Comparison of ENCODE assay signal across 8 cellular contexts in the genomic region with DNA sequence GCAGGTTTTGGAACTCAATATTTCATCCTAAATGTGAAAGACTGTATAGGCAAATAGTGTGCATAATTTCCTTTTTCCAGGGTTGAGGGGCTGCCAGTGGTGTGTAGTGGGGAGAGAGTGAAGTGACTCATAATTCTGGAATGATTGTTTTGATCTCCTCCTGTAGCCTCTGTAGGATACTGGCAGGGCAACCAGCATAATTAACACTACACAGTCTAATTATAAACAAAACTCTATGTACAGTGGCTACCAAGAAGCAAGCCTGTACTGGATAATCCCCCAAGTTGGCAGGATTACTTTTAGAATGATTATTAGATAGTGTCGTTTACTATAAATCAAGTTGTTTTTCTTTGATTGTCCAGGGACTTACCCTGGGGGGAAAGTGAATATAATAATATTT. TPM values are rescaled to one million over a fixed set of nuclear protein-coding genes. Genes with fewer than 3 reads are reported as not detected.
DNase-seq lines count a peak whose midpoint lies in the region; ATAC-seq and TF ChIP-seq lines count a peak whose summit lies in the region.

No MANE protein-coding gene starts in this region.

- H3K4me1 ChIP-seq in GM23248 (ENCODE audit: insufficient read depth), result peaks cover 27% of the 10 kb centered on the region

- in situ Hi-C loops in GM23248 (cut with MboI), result no loop called here

- peak overlapping the region; percentile 15 for H3K4me2 ChIP-seq in GM23248 (ENCODE audit: unreplicated experiment)

- no peaks in the 10 kb centered on the region for H3K9me3 ChIP-seq in GM23248 (ENCODE audit: low read depth)

- no peak overlapping the region for H3K27ac ChIP-seq in GM23248

- H3K36me3 ChIP-seq in GM23248 (ENCODE audit: low read depth), result no peaks in the 10 kb centered on the region

- DNase-seq in GM23248 (peak; percentile 48), RPMI7951 (ENCODE audit: low read depth) (peak; percentile 78), fibroblast of the aortic adventitia (ENCODE audit: low read depth) (peak; percentile 56), retinal pigment epithelial cell (ENCODE audit: low read depth) (peak; percentile 94), NCI-H146 (lab: John Stamatoyannopoulos, UW) (no peak), 8988T (no peak)
- DNase-seq in stimulated activated CD4-positive, alpha-beta T cell treated with anti-CD3 and anti-CD28 coated beads, Interleukin-4, amount 100 ng/mL, for 1 hour, result no peak

- WGBS in GM23248 (ENCODE audit: low coverage in 1 of 2, low lambda C conversion rate in 2 of 2, missing lambda C conversion rate in 2 of 2), 2 experiments, result 25 to 30% methylated on average over 1 of the region's 1 CpG

- H3K9ac ChIP-seq in GM23248, result no peak overlapping the region

- H3K27me3 ChIP-seq in GM23248 (replicated peaks; ENCODE audit: insufficient read depth), result no peaks in the 10 kb centered on the region

- H3K79me2 ChIP-seq in GM23248 (ENCODE audit: insufficient read depth), result peaks cover 90% of the 10 kb centered on the region

- H2AFZ ChIP-seq in GM23248, result no peak overlapping the region

- no peaks in the 10 kb centered on the region; the same call in 1 of the 2 replicates for H4K20me1 ChIP-seq in GM23248 (ENCODE audit: insufficient read depth)

- no peak for ATAC-seq in GM21528 (IDR thresholded peaks at IDR 0.05; ENCODE audit: low FRiP score, unreplicated experiment)

- TF ChIP-seq CTCF in fibroblast of the aortic adventitia (IDR thresholded peaks at IDR 0.05; ENCODE audit: insufficient read depth, low read length) (no peak), retinal pigment epithelial cell (conservative IDR thresholded peaks at IDR 0.05; ENCODE audit: low read depth, low read length) (no peak)

- no peaks in the 10 kb centered on the region for H3K9me2 ChIP-seq in GM23248 (ENCODE audit: insufficient read depth)

- H3F3A ChIP-seq in GM23248 (ENCODE audit: insufficient read depth), result peaks cover 6% of the 10 kb centered on the region; the same call in 1 of the 2 replicates

- no peak overlapping the region for H3K4me3 ChIP-seq in GM23248
- no peak overlapping the region for H3K4me3 ChIP-seq in fibroblast of the aortic adventitia (ENCODE audit: low read depth, low read length)
- no peak overlapping the region for H3K4me3 ChIP-seq in retinal pigment epithelial cell (ENCODE audit: low read length)

RNA-seq across cellular contexts. Expression of a gene that starts 32.2 kb away (rescaled TPM):
- 20.1 and 30.1 TPM in 2 replicates for total RNA-seq in GM23248 (2014; rRNA removed; shearing (Covaris generic))
- polyA plus RNA-seq in GM23248 (2016; fragmentation: Nextera tagmentation; extraction: Ambion mirVana), result 6.8 and 7.3 TPM in 2 replicates
- 17.3 and 22.3 TPM in 2 replicates for total RNA-seq in RPMI7951 (2014; rRNA removed; shearing (Covaris generic))
- 18.8 and 46.3 TPM in 2 replicates for total RNA-seq in fibroblast of the aortic adventitia (ENCODE audit: low replicate concordance)

Comparison
In these comparisons a context has a peak if more than half of its experiments do, and no peak if none do; other contexts are left out.
1. DNase-seq: peak in GM23248 (single experiment), RPMI7951 (single experiment), fibroblast of the aortic adventitia (single experiment) and retinal pigment epithelial cell (single experiment); none in stimulated activated CD4-positive, alpha-beta T cell treated with anti-CD3 and anti-CD28 coated beads, Interleukin-4, amount 100 ng/mL, for 1 hour (single experiment), NCI-H146 (single experiment) and 8988T (single experiment).